Comparison of ENCODE assay signal across 8 cellular contexts in genomic region chrX:48539345-48540014, GRCh38. TPM values are rescaled to one million over a fixed set of nuclear protein-coding genes. Genes with fewer than 3 reads are reported as not detected.
A peak's percentile ranks its signal among the peaks of the same experiment; 100 is the strongest.
DNase-seq lines count a peak whose midpoint lies in the region; ATAC-seq and TF ChIP-seq lines count a peak whose summit lies in the region.

A gene with protein sequence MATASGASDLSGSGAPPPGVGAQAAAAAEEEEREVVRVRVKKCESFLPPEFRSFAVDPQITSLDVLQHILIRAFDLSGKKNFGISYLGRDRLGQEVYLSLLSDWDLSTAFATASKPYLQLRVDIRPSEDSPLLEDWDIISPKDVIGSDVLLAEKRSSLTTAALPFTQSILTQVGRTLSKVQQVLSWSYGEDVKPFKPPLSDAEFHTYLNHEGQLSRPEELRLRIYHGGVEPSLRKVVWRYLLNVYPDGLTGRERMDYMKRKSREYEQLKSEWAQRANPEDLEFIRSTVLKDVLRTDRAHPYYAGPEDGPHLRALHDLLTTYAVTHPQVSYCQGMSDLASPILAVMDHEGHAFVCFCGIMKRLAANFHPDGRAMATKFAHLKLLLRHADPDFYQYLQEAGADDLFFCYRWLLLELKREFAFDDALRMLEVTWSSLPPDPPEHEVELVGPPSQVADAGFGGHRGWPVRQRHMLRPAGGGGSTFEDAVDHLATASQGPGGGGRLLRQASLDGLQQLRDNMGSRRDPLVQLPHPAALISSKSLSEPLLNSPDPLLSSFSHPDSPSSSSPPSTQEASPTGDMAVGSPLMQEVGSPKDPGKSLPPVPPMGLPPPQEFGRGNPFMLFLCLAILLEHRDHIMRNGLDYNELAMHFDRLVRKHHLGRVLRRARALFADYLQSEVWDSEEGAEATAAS (plus strand): TSS chrX:48539714. CDS start chrX:48539798, 84 bp downstream.

- H3K4me3 ChIP-seq in GM23338 (peak within 1 kb of the TSS; percentile 61), LNCaP clone FGC (ENCODE audit: low read depth, low read length) (peak within 1 kb of the TSS; percentile 61), fibroblast of mammary gland (ENCODE audit: control insufficient read depth, low read depth, low read length) (peak within 1 kb of the TSS; percentile 70)

- DNase-seq in EH (ENCODE audit: low read depth) (peak; percentile 97), GM23338 (ENCODE audit: low spot score) (peak; percentile 97), LNCaP clone FGC (ENCODE audit: low read depth) (peak; percentile 93), RWPE1 (ENCODE audit: low spot score) (peak; percentile 90), fibroblast of mammary gland (ENCODE audit: low read depth) (peak; percentile 96), natural killer cell (peak; percentile 91)
- peak; percentile 95 for DNase-seq in activated T-helper 2 cell treated with anti-CD3 and anti-CD28 coated beads, Interferon-gamma antibody, Interleukin-2, Interleukin-4, amounts not matched to agents 10 μg/mL and 5 μg/mL and 100 μg/mL, durations not matched to agents 14 hours and 24 hours and 36 hours (ENCODE audit: low spot score)
- DNase-seq in stimulated activated naive CD4-positive, alpha-beta T cell treated with Interleukin-2 at 50 U/mL for 16 hours (lab: John Stamatoyannopoulos, UW), result peak; percentile 96

- no peaks in the 10 kb centered on the region for H3K79me2 ChIP-seq in GM23338 (replicated peaks; ENCODE audit: insufficient read depth)

- H3K4me1 Mint-ChIP-seq in GM23338, result peaks cover 6% of the 10 kb centered on the region
- peaks cover 17% of the 10 kb centered on the region for H3K4me1 Mint-ChIP-seq in activated T-helper 2 cell treated with anti-CD3 and anti-CD28 coated beads, Interferon-gamma antibody, Interleukin-2, Interleukin-4, amounts not matched to agents 10 μg/mL and 5 μg/mL and 100 μg/mL, durations not matched to agents 14 hours and 24 hours and 36 hours (ENCODE audit: low read depth)
- peaks cover 17 to 29% of the 10 kb centered on the region in 2 donors for H3K4me1 Mint-ChIP-seq in natural killer cell

- no peaks in the 10 kb centered on the region for H3K9me3 Mint-ChIP-seq in GM23338
- H3K9me3 Mint-ChIP-seq in activated T-helper 2 cell treated with anti-CD3 and anti-CD28 coated beads, Interferon-gamma antibody, Interleukin-2, Interleukin-4, amounts not matched to agents 10 μg/mL and 5 μg/mL and 100 μg/mL, durations not matched to agents 14 hours and 24 hours and 36 hours, result no peaks in the 10 kb centered on the region
- H3K9me3 Mint-ChIP-seq in natural killer cell, result no peaks in the 10 kb centered on the region

- no peaks in the 10 kb centered on the region for H3K9me2 ChIP-seq in GM23338 (ENCODE audit: insufficient read depth)

- H3K36me3 Mint-ChIP-seq in GM23338 (ENCODE audit: low read depth) (peaks cover 3% of the 10 kb centered on the region; the same call in 1 of the 3 replicates), natural killer cell (no peaks in the 10 kb centered on the region)
- H3K36me3 Mint-ChIP-seq in activated T-helper 2 cell treated with anti-CD3 and anti-CD28 coated beads, Interferon-gamma antibody, Interleukin-2, Interleukin-4, amounts not matched to agents 10 μg/mL and 5 μg/mL and 100 μg/mL, durations not matched to agents 14 hours and 24 hours and 36 hours (ENCODE audit: low read depth), result peaks cover 20% of the 10 kb centered on the region

- CTCF ChIA-PET in RWPE1 (lab: Yijun Ruan, JAX), result interaction anchor here (0.6 to 1.5 kb wide), 5 partner anchors 9 to 790 kb away, joined by 3 to 6 read pairs (median 4); partner anchors contain the start of gene RBM3

- H3K36me3 ChIP-seq in GM23338 (ENCODE audit: insufficient read depth), result no peaks in the 10 kb centered on the region

- TF ChIP-seq CTCF in GM23338 (conservative IDR thresholded peaks at IDR 0.05; ENCODE audit: low read depth in 2 of 2), result peak in 1 of 2 experiments; percentile 21; a peak in 3 of 4 replicates
- TF ChIP-seq CTCF in LNCaP clone FGC (IDR thresholded peaks at IDR 0.05; ENCODE audit: control insufficient read depth, extremely low read depth, insufficient read depth), result peak; percentile 30; the same call in 1 of the 2 replicates
- 0 out of 2 replicates have a peak, but pooled peaks have one; percentile 18 for TF ChIP-seq CTCF in RWPE1 (conservative IDR thresholded peaks at IDR 0.05; ENCODE audit: low read depth)
- no peak for TF ChIP-seq CTCF in fibroblast of mammary gland (conservative IDR thresholded peaks at IDR 0.05; ENCODE audit: control insufficient read depth, insufficient read depth, low read depth, low read length)
- peak; percentile 33 for TF ChIP-seq CTCF in natural killer cell (IDR thresholded peaks at IDR 0.05)

- H3K27ac Mint-ChIP-seq in GM23338 (peak within 1 kb of the TSS; percentile 89), natural killer cell (peak within 1 kb of the TSS; percentile 77 to 94)
- H3K27ac Mint-ChIP-seq in activated T-helper 2 cell treated with anti-CD3 and anti-CD28 coated beads, Interferon-gamma antibody, Interleukin-2, Interleukin-4, amounts not matched to agents 10 μg/mL and 5 μg/mL and 100 μg/mL, durations not matched to agents 14 hours and 24 hours and 36 hours, result peak within 1 kb of the TSS; percentile 94

- H3K27ac ChIP-seq in GM23338 (ENCODE audit: low read depth) (0 out of 2 replicates have a peak within 1 kb of the TSS, but pooled peaks have one; percentile 32), RWPE1 (peak within 1 kb of the TSS; percentile 84)

- H3K4me3 Mint-ChIP-seq in GM23338, result peak within 1 kb of the TSS; percentile 90
- peak within 1 kb of the TSS; percentile 89 for H3K4me3 Mint-ChIP-seq in activated T-helper 2 cell treated with anti-CD3 and anti-CD28 coated beads, Interferon-gamma antibody, Interleukin-2, Interleukin-4, amounts not matched to agents 10 μg/mL and 5 μg/mL and 100 μg/mL, durations not matched to agents 14 hours and 24 hours and 36 hours (ENCODE audit: low read depth)
- peak within 1 kb of the TSS; percentile 80 for H3K4me3 Mint-ChIP-seq in natural killer cell

- intact Hi-C loops in activated T-helper 2 cell treated with anti-CD3 and anti-CD28 coated beads, Interferon-gamma antibody, Interleukin-2, Interleukin-4, amounts not matched to agents 10 μg/mL and 5 μg/mL and 100 μg/mL, durations not matched to agents 14 hours and 24 hours and 36 hours (cut with micrococcal nuclease), result loop anchor here (1.0 to 5.0 kb wide), 4 partner anchors 18 to 62 kb away; partner anchors contain the start of genes EBP, FTSJ1, PORCN and RBM3
- intact Hi-C loops in natural killer cell (cut with micrococcal nuclease), result loop anchor here (1.0 kb wide), 2 partner anchors 35 to 63 kb away; partner anchors contain the start of genes FTSJ1 and RBM3

- peak within 1 kb of the TSS; percentile 71 for H3K4me2 ChIP-seq in GM23338

- ATAC-seq in GM23338 (peak; percentile 89), natural killer cell (peak; percentile 83 to 96 (median 87))

- no peak within 1 kb of the TSS for H2AFZ ChIP-seq in GM23338

- no peaks in the 10 kb centered on the region for H3K27me3 ChIP-seq in GM23338 (ENCODE audit: insufficient read depth)

- no peaks in the 10 kb centered on the region; the same call in 1 of the 2 replicates for H3K4me1 ChIP-seq in GM23338 (ENCODE audit: insufficient read depth)

- no peaks in the 10 kb centered on the region for H3K27me3 Mint-ChIP-seq in GM23338 (ENCODE audit: insufficient read depth, low read depth, poor library complexity)
- H3K27me3 Mint-ChIP-seq in activated T-helper 2 cell treated with anti-CD3 and anti-CD28 coated beads, Interferon-gamma antibody, Interleukin-2, Interleukin-4, amounts not matched to agents 10 μg/mL and 5 μg/mL and 100 μg/mL, durations not matched to agents 14 hours and 24 hours and 36 hours (ENCODE audit: low read depth), result no peaks in the 10 kb centered on the region
- no peaks in the 10 kb centered on the region for H3K27me3 Mint-ChIP-seq in natural killer cell (ENCODE audit: low read depth in 2 of 2)

- H4K20me1 ChIP-seq in GM23338 (replicated peaks; ENCODE audit: insufficient read depth), result no peaks in the 10 kb centered on the region

- H3F3A ChIP-seq in GM23338 (replicated peaks; ENCODE audit: low read depth), result no peaks in the 10 kb centered on the region

- POLR2A ChIA-PET in RWPE1 (lab: Yijun Ruan, JAX; ENCODE audit: low non-redundant PET), result interaction anchor here (1.2 kb wide), 1 partner anchor 35 kb away, joined by 4 read pairs; the partner anchor contains the start of gene RBM3

TF ChIP-seq in GM23338, 12 proteins besides CTCF, POLR2A, EP300 and RAD21 (continues in another document):
- no peak for TF ChIP-seq NANOG (IDR thresholded peaks at IDR 0.05; ENCODE audit: borderline replicate concordance)
- TF ChIP-seq JUNB (IDR thresholded peaks at IDR 0.05; ENCODE audit: unreplicated experiment), result no peak
- peak; percentile 41; the same call in 1 of the 2 replicates for TF ChIP-seq POLR2AphosphoS5 (IDR thresholded peaks at IDR 0.05; ENCODE audit: low read depth)
- TF ChIP-seq STAT1 (IDR thresholded peaks at IDR 0.05; ENCODE audit: unreplicated experiment), result no peak
- no peak for TF ChIP-seq ZNF331 (CRISPR knock-in tag; IDR thresholded peaks at IDR 0.05; ENCODE audit: low read depth)

RNA-seq across cellular contexts. Expression of the gene that starts here (rescaled TPM):
- 4.5 TPM in 2 replicates for total RNA-seq in GM23338 (2014; rRNA removed; shearing (Covaris generic))
- polyA plus RNA-seq in GM23338 (2016; fragmentation: Nextera tagmentation; extraction: Ambion mirVana), result 1.9 and 2.1 TPM in 2 replicates
- 16.0 and 18.3 TPM in 2 replicates for total RNA-seq in activated T-helper 2 cell treated with anti-CD3 and anti-CD28 coated beads, Interferon-gamma antibody, Interleukin-2, Interleukin-4, amounts not matched to agents 10 μg/mL and 5 μg/mL and 100 μg/mL, durations not matched to agents 14 hours and 24 hours and 36 hours
- total RNA-seq in natural killer cell, result 10 to 100 TPM; 34.9 to 41.8 (median 36.1) TPM

Comparison
In these comparisons a context has a peak if more than half of its experiments do, and no peak if none do; other contexts are left out.
1. Peak in every context shown above with its lines: DNase-seq, ATAC-seq, H3K4me3 ChIP-seq and H3K27ac ChIP-seq.